In genomic region chr4:8230891-8231290, GRCh38 we compare ENCODE assay signal across 18 cellular contexts. TPM values are rescaled to one million over a fixed set of nuclear protein-coding genes. Genes with fewer than 3 reads are reported as not detected.
"Had no signal": no experiment of that assay in that cellular context is flagged by ENCODE, and none has a peak within 500 bp of the region (broad histone marks: within the 10 kb centered on the region; RNA-seq: fewer than 3 reads in every experiment).

No MANE protein-coding gene starts in this region.

- H3K4me2 ChIP-seq: hepatocyte, smooth muscle cell had no signal

- ATAC-seq: activated naive CD8-positive, alpha-beta T cell treated with anti-CD3 and anti-CD28 coated beads, Interleukin-2, amount 50 U/mL, for 24 hours; left lung; natural killer cell treated with Interleukin-12 subunit alpha and Interleukin-12 subunit beta and Interleukin-15 and Interleukin-18, amount 100 ng/mL, for 72 hours; right lobe of liver; T-cell had no signal

- H2AFZ ChIP-seq: hepatocyte had no signal

- DNase-seq: activated CD4-positive, alpha-beta T cell treated with anti-CD3 and anti-CD28 coated beads for 1 hour; activated CD4-positive, alpha-beta T cell treated with anti-CD3 and anti-CD28 coated beads, Interleukin-2, amount 50 U/mL, for 4 hours; activated naive CD4-positive, alpha-beta T cell treated with anti-CD3 and anti-CD28 coated beads for 36 hours; activated naive CD8-positive, alpha-beta T cell treated with anti-CD3 and anti-CD28 coated beads, Interleukin-2, amount 50 U/mL, for 24 hours; aorta; dorsolateral prefrontal cortex; endodermal cell; erythroblast; T-cell; T1000; thyroid gland had no signal

- H3K27ac Mint-ChIP-seq: activated naive CD4-positive, alpha-beta T cell treated with anti-CD3 and anti-CD28 coated beads for 36 hours; activated naive CD8-positive, alpha-beta T cell treated with anti-CD3 and anti-CD28 coated beads, Interleukin-2, amount 50 U/mL, for 24 hours; activated T-helper 2 cell treated with anti-CD3 and anti-CD28 coated beads, Interferon-gamma antibody, Interleukin-2, Interleukin-4, amounts not matched to agents 10 μg/mL and 5 μg/mL and 100 μg/mL, durations not matched to agents 14 hours and 24 hours and 36 hours; endodermal cell; natural killer cell treated with Interleukin-12 subunit alpha and Interleukin-12 subunit beta and Interleukin-15 and Interleukin-18, amount 100 ng/mL, for 72 hours had no signal

- H3K27me3 Mint-ChIP-seq: natural killer cell treated with Interleukin-12 subunit alpha and Interleukin-12 subunit beta and Interleukin-15 and Interleukin-18, amount 100 ng/mL, for 72 hours; T-cell had no signal

- H3K4me3 ChIP-seq: dorsolateral prefrontal cortex, hepatocyte, left lung, prostate gland, right lobe of liver, smooth muscle cell, thyroid gland had no signal

- H3K4me3 Mint-ChIP-seq: activated naive CD4-positive, alpha-beta T cell treated with anti-CD3 and anti-CD28 coated beads for 36 hours; activated naive CD8-positive, alpha-beta T cell treated with anti-CD3 and anti-CD28 coated beads, Interleukin-2, amount 50 U/mL, for 24 hours; endodermal cell; natural killer cell treated with Interleukin-12 subunit alpha and Interleukin-12 subunit beta and Interleukin-15 and Interleukin-18, amount 100 ng/mL, for 72 hours had no signal

- H3K27me3 ChIP-seq: dorsolateral prefrontal cortex, hepatocyte, left lung, right lobe of liver, thyroid gland had no signal

- H3K9me3 Mint-ChIP-seq: activated naive CD4-positive, alpha-beta T cell treated with anti-CD3 and anti-CD28 coated beads for 36 hours; activated naive CD8-positive, alpha-beta T cell treated with anti-CD3 and anti-CD28 coated beads, Interleukin-2, amount 50 U/mL, for 24 hours; activated T-helper 2 cell treated with anti-CD3 and anti-CD28 coated beads, Interferon-gamma antibody, Interleukin-2, Interleukin-4, amounts not matched to agents 10 μg/mL and 5 μg/mL and 100 μg/mL, durations not matched to agents 14 hours and 24 hours and 36 hours; endodermal cell; natural killer cell treated with Interleukin-12 subunit alpha and Interleukin-12 subunit beta and Interleukin-15 and Interleukin-18, amount 100 ng/mL, for 72 hours; T-cell had no signal

- H3K36me3 ChIP-seq: prostate gland had no signal

- H3K79me2 ChIP-seq: hepatocyte had no signal

- H3K9me3 ChIP-seq: left lung, prostate gland, right lobe of liver, thyroid gland had no signal

- H3K36me3 Mint-ChIP-seq: natural killer cell treated with Interleukin-12 subunit alpha and Interleukin-12 subunit beta and Interleukin-15 and Interleukin-18, amount 100 ng/mL, for 72 hours had no signal

- H3K27ac ChIP-seq: dorsolateral prefrontal cortex, hepatocyte, left lung, prostate gland, right lobe of liver, thyroid gland had no signal

RNA-seq across cellular contexts. Expression of gene HTRA3, which starts 38.7 kb away (rescaled TPM):
- total RNA-seq: activated naive CD4-positive, alpha-beta T cell treated with anti-CD3 and anti-CD28 coated beads for 36 hours; natural killer cell treated with Interleukin-12 subunit alpha and Interleukin-12 subunit beta and Interleukin-15 and Interleukin-18, amount 100 ng/mL, for 72 hours had no signal
